Comparison of ENCODE assay signal across 8 cellular contexts in the genomic region with DNA sequence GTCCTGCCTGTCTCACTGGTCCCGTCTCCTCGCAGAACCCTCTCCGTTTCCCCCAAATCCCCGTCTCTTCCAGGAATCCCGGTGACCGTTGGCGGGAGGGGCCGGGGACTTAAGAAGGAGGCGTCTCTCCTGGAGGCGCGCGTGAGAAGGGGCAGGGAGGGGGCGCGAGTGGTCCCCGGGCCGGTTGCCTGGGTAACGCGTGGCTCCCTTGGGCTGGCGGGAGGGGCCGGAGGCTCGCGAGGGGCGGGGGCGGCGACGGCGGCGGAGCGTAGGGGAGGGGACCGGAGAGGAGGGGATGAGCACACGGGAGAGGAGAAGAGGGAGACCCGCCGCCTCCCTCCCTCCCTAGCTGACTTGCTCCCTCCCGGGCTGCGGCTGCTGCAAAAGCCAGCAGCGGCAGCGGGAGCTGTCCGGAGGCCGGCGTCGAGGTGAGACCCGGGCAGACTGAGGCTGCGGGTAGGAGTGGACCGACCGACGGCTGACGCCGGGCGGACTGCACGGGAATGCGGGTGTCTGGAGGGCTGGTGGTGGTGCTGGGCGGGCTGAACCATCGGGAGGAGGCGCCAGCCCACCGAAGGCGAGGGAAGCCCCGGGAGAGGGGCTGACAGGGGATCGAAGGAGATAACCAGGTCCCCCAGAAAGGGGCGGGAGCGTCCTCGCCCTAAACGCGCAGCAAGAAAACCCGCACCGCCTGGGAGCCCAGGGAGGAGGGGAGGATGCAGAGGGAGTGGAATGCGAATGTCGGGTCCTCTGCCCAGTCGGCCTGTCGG.
DNase-seq lines count a peak whose midpoint lies in the region; ATAC-seq and TF ChIP-seq lines count a peak whose summit lies in the region.

Gene PRRT2 (plus strand): TSS at position 298 of the 770 bp plus-strand sequence. CDS start 862 bp downstream, outside the sequence.

- peak within 1 kb of the TSS; percentile 68 for H3K4me3 ChIP-seq in OCI-LY1 (ENCODE audit: low read depth, low read length, poor library complexity, severe bottlenecking)

- peak; percentile 66 for DNase-seq in activated CD4-positive, alpha-beta T cell treated with anti-CD3 and anti-CD28 coated beads for 48 hours
- no peak for DNase-seq in activated CD4-positive, alpha-beta T cell treated with anti-CD3 and anti-CD28 coated beads, Interleukin-2, amount 50 U/mL, for 1 hour
- peak in 44 of 56 donors; percentile 33 to 86 (median 69) for DNase-seq in amygdala (lab: John Stamatoyannopoulos, UW)
- peak; percentile 67 for DNase-seq in hepatic stellate cell (ENCODE audit: low spot score)
- peak; percentile 70 for DNase-seq in putamen (ENCODE audit: low spot score)
- DNase-seq in UCSD-AML1 (lab: John Stamatoyannopoulos, UW; ENCODE audit: unreplicated experiment) = no peak

- H3K9me3 ChIP-seq in OCI-LY1 (ENCODE audit: low read length) = no peaks in the 10 kb centered on the region

- ATAC-seq in GM21423 (IDR thresholded peaks at IDR 0.05; ENCODE audit: unreplicated experiment) = no peak

- no peak within 1 kb of the TSS for H3K27ac ChIP-seq in OCI-LY1 (ENCODE audit: low read depth, low read length, poor library complexity, severe bottlenecking)

- H3K9me2 ChIP-seq in OCI-LY1 (ENCODE audit: low read depth, low read length) = no peaks in the 10 kb centered on the region

- H3K9ac ChIP-seq in OCI-LY1 (ENCODE audit: low read length) = peak within 1 kb of the TSS; percentile 7; the same call in 1 of the 2 replicates

- H3K27me3 ChIP-seq in OCI-LY1 (ENCODE audit: insufficient read depth, low read length) = no peaks in the 10 kb centered on the region

- TF ChIP-seq CTCF in OCI-LY1 (IDR thresholded peaks at IDR 0.05; ENCODE audit: low read length) = no peak

- H2AFZ ChIP-seq in OCI-LY1 (ENCODE audit: low read length) = no peak within 1 kb of the TSS

- peaks cover 36% of the 10 kb centered on the region for H3K36me3 ChIP-seq in OCI-LY1 (ENCODE audit: insufficient read depth, low read length)

- no peaks in the 10 kb centered on the region for H3K79me2 ChIP-seq in OCI-LY1 (ENCODE audit: insufficient read depth, low read length)

- H3F3A ChIP-seq in OCI-LY1 (ENCODE audit: insufficient read depth, low read length) = no peaks in the 10 kb centered on the region

- peak within 1 kb of the TSS; percentile 81 for H3K4me2 ChIP-seq in OCI-LY1 (ENCODE audit: low read length)

- H4K20me1 ChIP-seq in OCI-LY1 (ENCODE audit: insufficient read depth, low read length) = no peaks in the 10 kb centered on the region

- peaks cover 63% of the 10 kb centered on the region for H3K4me1 ChIP-seq in OCI-LY1 (ENCODE audit: insufficient read depth, low read length, severe bottlenecking)

Comparison
In these comparisons a context has a peak if more than half of its experiments do, and no peak if none do; other contexts are left out.
1. DNase-seq: peak in activated CD4-positive, alpha-beta T cell treated with anti-CD3 and anti-CD28 coated beads for 48 hours (single experiment), amygdala (44 of 56), hepatic stellate cell (single experiment) and putamen (single experiment); none in activated CD4-positive, alpha-beta T cell treated with anti-CD3 and anti-CD28 coated beads, Interleukin-2, amount 50 U/mL, for 1 hour (single experiment) and UCSD-AML1 (single experiment).